6 cellular contexts compared by ENCODE assay signal in the genomic region with DNA sequence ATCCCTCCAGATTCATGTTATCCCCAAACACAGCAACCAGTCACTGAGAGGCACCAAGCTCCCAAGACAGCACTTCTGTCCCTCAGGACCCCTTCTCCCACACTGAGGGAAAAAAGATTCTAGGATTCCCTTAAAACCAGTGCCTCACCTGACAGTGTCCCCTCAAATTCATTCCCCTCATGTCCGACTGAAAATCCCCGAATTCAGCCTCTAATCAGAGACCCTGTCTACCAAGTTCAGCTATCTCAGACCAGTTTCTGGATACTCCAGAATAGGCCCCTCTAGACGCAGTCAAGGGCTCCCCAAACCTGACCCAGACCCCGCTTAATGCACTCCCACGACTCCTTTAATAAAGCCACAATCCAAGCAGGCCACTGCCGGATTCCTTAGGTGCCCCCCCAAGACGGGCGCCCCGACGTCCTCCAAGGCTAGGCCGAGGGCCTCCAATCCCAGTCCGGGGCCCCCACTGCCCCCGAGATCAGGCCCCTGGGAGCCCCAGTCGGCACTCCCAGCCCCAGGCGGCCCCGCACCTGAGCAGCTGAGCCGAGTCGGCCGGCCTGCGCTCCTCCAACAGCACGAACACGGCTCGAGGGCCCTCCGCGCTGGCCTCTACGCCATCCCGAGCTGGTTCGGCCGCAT. TPM values are rescaled to one million over a fixed set of nuclear protein-coding genes. Genes with fewer than 3 reads are reported as not detected.
DNase-seq lines count a peak whose midpoint lies in the region; ATAC-seq and TF ChIP-seq lines count a peak whose summit lies in the region.

No MANE protein-coding gene starts in this region.

- peak overlapping the region; percentile 52; the same call in 1 of the 2 replicates for H2AFZ ChIP-seq in PC-3 (ENCODE audit: low read length)

- no peaks in the 10 kb centered on the region for H3F3A ChIP-seq in PC-3 (ENCODE audit: low read length, unreplicated experiment)

- BruUV-seq in PC-3 (replicated peaks; lab: Mats Ljungman, UMichigan) = no TSS peak

- ATAC-seq in PC-3 (peak; percentile 0; the same call in 1 of the 2 replicates), left ventricle myocardium superior (peak; percentile 1)

- no peaks in the 10 kb centered on the region for H3K9me3 ChIP-seq in PC-3 (ENCODE audit: low read length)

- H3K4me3 ChIP-seq in GM12865 (ENCODE audit: low read depth, low read length) = peak overlapping the region; percentile 82
- H3K4me3 ChIP-seq in PC-3 (ENCODE audit: low read length) = peak overlapping the region; percentile 96
- peak overlapping the region; percentile 89 for H3K4me3 ChIP-seq in urinary bladder (ENCODE audit: low read depth, low read length)

- peaks cover 41% of the 10 kb centered on the region for H3K79me2 ChIP-seq in PC-3 (ENCODE audit: low read length)

- H3K4me2 ChIP-seq in PC-3 (ENCODE audit: low read length) = peak overlapping the region; percentile 91

- no peaks in the 10 kb centered on the region for H3K27me3 ChIP-seq in PC-3 (ENCODE audit: low read length)

- peak; percentile 6 for DNase-seq in GM12865 (ENCODE audit: low read depth)
- DNase-seq in PC-3 = no peak
- DNase-seq in left ventricle myocardium superior = no peak
- DNase-seq in putamen (ENCODE audit: low spot score) = no peak
- DNase-seq in NCI-H1436 treated with DMSO at 0.1 percent for 48 hours (lab: John Stamatoyannopoulos, UW) = no peak

- intact Hi-C loops in PC-3 (cut with micrococcal nuclease) = loop anchor here (1.0 to 5.0 kb wide), 6 partner anchors 40 to 145 kb away; a partner anchor contains a TSS
- intact Hi-C loops in left ventricle myocardium superior (cut with micrococcal nuclease) = no loop called here

- H3K27ac ChIP-seq in PC-3 (ENCODE audit: low read length) (peak overlapping the region; percentile 65), urinary bladder (ENCODE audit: low read depth) (peak overlapping the region; percentile 99)

- POLR2A ChIA-PET in PC-3 (lab: Charles Lee; ENCODE audit: unreplicated experiment) = interaction anchor here (0.9 kb wide), 1 partner anchor 41 kb away, joined by 12 read pairs; a partner anchor contains a TSS

- H3K9ac ChIP-seq in PC-3 (ENCODE audit: low read length) = peak overlapping the region; percentile 91

- H4K20me1 ChIP-seq in PC-3 (ENCODE audit: low read length) = no peaks in the 10 kb centered on the region

- no peaks in the 10 kb centered on the region for H3K9me2 ChIP-seq in PC-3 (replicated peaks; ENCODE audit: low read length)

- peaks cover 8% of the 10 kb centered on the region for H3K36me3 ChIP-seq in PC-3 (ENCODE audit: low read depth, low read length)
- H3K36me3 ChIP-seq in urinary bladder (ENCODE audit: insufficient read depth) = no peaks in the 10 kb centered on the region

- TF ChIP-seq CTCF in GM12865 (IDR thresholded peaks at IDR 0.05; ENCODE audit: insufficient read depth, low read depth, low read length, missing control alignments) = no peak
- no peak for TF ChIP-seq CTCF in PC-3 (conservative IDR thresholded peaks at IDR 0.05; ENCODE audit: low read depth, low read length)

- WGBS in urinary bladder = 0% methylated on average over 29 of the region's 29 CpGs

- CTCF ChIA-PET in PC-3 (lab: Charles Lee) = no interaction called here

- peaks cover 41% of the 10 kb centered on the region for H3K4me1 ChIP-seq in PC-3 (ENCODE audit: insufficient read depth, low read length)
- peaks cover 2% of the 10 kb centered on the region for H3K4me1 ChIP-seq in urinary bladder (ENCODE audit: insufficient read depth)

RNA-seq across cellular contexts. Expression of a gene that starts 0.5 kb away (rescaled TPM):
- 46.9 and 56.9 TPM in 2 replicates for total RNA-seq in PC-3 (2014; rRNA removed)
- total RNA-seq in left ventricle myocardium superior = 18.5 TPM
- 11.7 TPM for total RNA-seq in urinary bladder
- 63.5 TPM for polyA plus RNA-seq in urinary bladder

RNA-seq across cellular contexts. Expression of a gene that starts 16.1 kb away (rescaled TPM):
- total RNA-seq in PC-3 (2014; rRNA removed) = 5.3 and 7.1 TPM in 2 replicates
- total RNA-seq in left ventricle myocardium superior = 1.7 TPM
- 2.7 TPM for total RNA-seq in urinary bladder
- 4.5 TPM for polyA plus RNA-seq in urinary bladder

RNA-seq across cellular contexts. Expression of a gene that starts 31.1 kb away (rescaled TPM):
- total RNA-seq in PC-3 (2014; rRNA removed) (0.07 and 0.69 TPM in 2 replicates), left ventricle myocardium superior (6.3 TPM), urinary bladder (4.3 TPM)
- 44.0 TPM for polyA plus RNA-seq in urinary bladder

RNA-seq across cellular contexts. Expression of a gene that starts 37.0 kb away (rescaled TPM):
- total RNA-seq in PC-3 (2014; rRNA removed) (27.2 and 34.8 TPM in 2 replicates), left ventricle myocardium superior (65.4 TPM), urinary bladder (36.3 TPM)
- polyA plus RNA-seq in urinary bladder = 77.5 TPM

RNA-seq across cellular contexts. Expression of a gene that starts 40.6 kb away (rescaled TPM):
- total RNA-seq in PC-3 (2014; rRNA removed) (31.1 and 44.3 TPM in 2 replicates), left ventricle myocardium superior (18.1 TPM), urinary bladder (16.1 TPM)
- 27.9 TPM for polyA plus RNA-seq in urinary bladder
